In the genomic region with DNA sequence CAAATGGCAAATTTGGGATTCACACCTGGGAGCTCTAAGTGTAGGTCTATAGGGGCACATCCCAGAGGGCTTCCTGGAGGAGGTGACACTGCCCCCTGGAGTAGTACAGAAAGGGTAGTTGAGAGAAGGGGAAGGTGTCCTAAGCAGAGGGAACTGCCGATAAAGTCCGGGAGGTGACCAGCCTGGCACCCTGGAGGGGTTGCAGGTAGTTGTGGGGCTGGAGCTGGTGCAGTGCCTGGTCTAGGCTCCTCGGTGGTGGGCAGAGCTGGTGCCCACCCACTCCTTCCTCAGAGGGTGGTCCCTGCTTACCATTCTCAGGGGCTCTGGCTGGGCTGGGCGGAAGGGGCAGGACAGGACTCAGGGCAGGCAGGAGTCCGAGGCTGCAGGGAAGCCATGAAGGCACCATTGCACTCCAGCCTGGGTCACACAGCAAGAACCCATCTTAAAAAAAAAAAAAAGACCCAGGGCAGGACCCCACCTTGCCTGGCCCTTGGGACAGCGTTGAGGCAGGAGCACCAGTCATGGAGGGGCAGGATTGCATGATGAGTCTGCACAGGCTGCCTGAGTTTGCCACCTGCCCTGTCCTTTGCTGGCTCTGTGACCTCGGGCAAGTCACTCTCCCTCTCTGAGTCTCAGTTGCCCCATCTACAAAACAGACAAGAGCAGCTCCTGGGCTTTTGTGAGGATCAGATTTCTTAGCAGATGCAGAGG, we compare ENCODE assay signal across 13 cellular contexts. TPM values are rescaled to one million over a fixed set of nuclear protein-coding genes. Genes with fewer than 3 reads are reported as not detected.
DNase-seq lines count a peak whose midpoint lies in the region; ATAC-seq lines count a peak whose summit lies in the region.
"Had no signal": no experiment of that assay in that cellular context is flagged by ENCODE, and none has a peak within 500 bp of the region (broad histone marks: within the 10 kb centered on the region; RNA-seq: fewer than 3 reads in every experiment).

No MANE protein-coding gene starts in this region.

- H3K4me1 Mint-ChIP-seq in CD4-positive, CD25-positive, alpha-beta regulatory T cell, result peaks cover 0 to 44% (median 16%) of the 10 kb centered on the region in 4 donors
- H3K4me1 Mint-ChIP-seq in activated T-helper 2 cell treated with anti-CD3 and anti-CD28 coated beads, Interferon-gamma antibody, Interleukin-2, Interleukin-4, amounts not matched to agents 10 μg/mL and 5 μg/mL and 100 μg/mL, durations not matched to agents 14 hours and 24 hours and 36 hours (ENCODE audit: low read depth), result peaks cover 44% of the 10 kb centered on the region
- peaks cover 28 to 51% (median 45%) of the 10 kb centered on the region in 4 donors for H3K4me1 Mint-ChIP-seq in naive thymus-derived CD8-positive, alpha-beta T cell
- H3K4me1 Mint-ChIP-seq: brain had no signal

- intact Hi-C loops in activated T-helper 2 cell treated with anti-CD3 and anti-CD28 coated beads, Interferon-gamma antibody, Interleukin-2, Interleukin-4, amounts not matched to agents 10 μg/mL and 5 μg/mL and 100 μg/mL, durations not matched to agents 14 hours and 24 hours and 36 hours (cut with micrococcal nuclease), result loop anchor here (1.0 to 2.0 kb wide), 3 partner anchors 8 to 54 kb away; a partner anchor contains a TSS

- H3K9me3 Mint-ChIP-seq in CD4-positive, CD25-positive, alpha-beta regulatory T cell, result no peaks in the 10 kb centered on the region
- H3K9me3 Mint-ChIP-seq in activated T-helper 2 cell treated with anti-CD3 and anti-CD28 coated beads, Interferon-gamma antibody, Interleukin-2, Interleukin-4, amounts not matched to agents 10 μg/mL and 5 μg/mL and 100 μg/mL, durations not matched to agents 14 hours and 24 hours and 36 hours, result no peaks in the 10 kb centered on the region
- no peaks in the 10 kb centered on the region for H3K9me3 Mint-ChIP-seq in naive thymus-derived CD8-positive, alpha-beta T cell
- H3K9me3 Mint-ChIP-seq: brain had no signal

- peak overlapping the region; percentile 44 to 60 (median 59) for H3K27ac Mint-ChIP-seq in CD4-positive, CD25-positive, alpha-beta regulatory T cell
- peak overlapping the region; percentile 77 for H3K27ac Mint-ChIP-seq in activated T-helper 2 cell treated with anti-CD3 and anti-CD28 coated beads, Interferon-gamma antibody, Interleukin-2, Interleukin-4, amounts not matched to agents 10 μg/mL and 5 μg/mL and 100 μg/mL, durations not matched to agents 14 hours and 24 hours and 36 hours
- H3K27ac Mint-ChIP-seq in naive thymus-derived CD8-positive, alpha-beta T cell, result peak overlapping the region; percentile 41 to 95 (median 78)
- H3K27ac Mint-ChIP-seq: brain had no signal

- H3K36me3 Mint-ChIP-seq in CD4-positive, CD25-positive, alpha-beta regulatory T cell, result no peaks in the 10 kb centered on the region
- no peaks in the 10 kb centered on the region for H3K36me3 Mint-ChIP-seq in activated T-helper 2 cell treated with anti-CD3 and anti-CD28 coated beads, Interferon-gamma antibody, Interleukin-2, Interleukin-4, amounts not matched to agents 10 μg/mL and 5 μg/mL and 100 μg/mL, durations not matched to agents 14 hours and 24 hours and 36 hours (ENCODE audit: low read depth)
- H3K36me3 Mint-ChIP-seq in naive thymus-derived CD8-positive, alpha-beta T cell, result no peaks in the 10 kb centered on the region
- H3K36me3 Mint-ChIP-seq: brain had no signal

- H3K4me1 ChIP-seq in CD4-positive, CD25-positive, alpha-beta regulatory T cell (ENCODE audit: control insufficient read depth, insufficient read depth, low read length, poor library complexity, severe bottlenecking), result peaks cover 31% of the 10 kb centered on the region
- peaks cover 14% of the 10 kb centered on the region for H3K4me1 ChIP-seq in effector memory CD4-positive, alpha-beta T cell (ENCODE audit: control insufficient read depth, insufficient read depth, low read length, poor library complexity, severe bottlenecking)

- no peaks in the 10 kb centered on the region for H3K36me3 ChIP-seq in CD4-positive, CD25-positive, alpha-beta regulatory T cell (ENCODE audit: control insufficient read depth, insufficient read depth, low read length)
- H3K36me3 ChIP-seq in effector memory CD4-positive, alpha-beta T cell (ENCODE audit: control insufficient read depth, insufficient read depth, low read length), result no peaks in the 10 kb centered on the region

- no peak for ATAC-seq in CD4-positive, CD25-positive, alpha-beta regulatory T cell (ENCODE audit: low read depth in 2 of 2)
- no peak for ATAC-seq in naive thymus-derived CD8-positive, alpha-beta T cell
- ATAC-seq in GM19455 (IDR thresholded peaks at IDR 0.05; ENCODE audit: unreplicated experiment), result no peak
- ATAC-seq: Right ventricle myocardium inferior had no signal

- H3K27ac ChIP-seq in CD4-positive, CD25-positive, alpha-beta regulatory T cell (ENCODE audit: insufficient read depth, low read length, poor library complexity, severe bottlenecking), result no peak overlapping the region
- no peak overlapping the region for H3K27ac ChIP-seq in effector memory CD4-positive, alpha-beta T cell (ENCODE audit: insufficient read depth, low read length, poor library complexity, severe bottlenecking)
- H3K27ac ChIP-seq: epithelial cell of prostate had no signal

- peak overlapping the region in 1 of 4 donors; percentile 28 for H3K4me3 Mint-ChIP-seq in CD4-positive, CD25-positive, alpha-beta regulatory T cell
- H3K4me3 Mint-ChIP-seq in activated T-helper 2 cell treated with anti-CD3 and anti-CD28 coated beads, Interferon-gamma antibody, Interleukin-2, Interleukin-4, amounts not matched to agents 10 μg/mL and 5 μg/mL and 100 μg/mL, durations not matched to agents 14 hours and 24 hours and 36 hours (ENCODE audit: low read depth), result peak overlapping the region; percentile 11
- H3K4me3 Mint-ChIP-seq in naive thymus-derived CD8-positive, alpha-beta T cell, result peak overlapping the region in 7 of 10 donors; percentile 6 to 70 (median 44)
- H3K4me3 Mint-ChIP-seq: brain had no signal

- POLR2A ChIA-PET in naive thymus-derived CD8-positive, alpha-beta T cell (lab: Charles Lee), result interaction anchor here (1.0 to 3.4 kb wide), 7 partner anchors 14 to 55 kb away, joined by 3 to 13 read pairs (median 6); a partner anchor contains a TSS

- H3K27me3 ChIP-seq in CD4-positive, CD25-positive, alpha-beta regulatory T cell (ENCODE audit: control insufficient read depth, insufficient read depth, low read length), result no peaks in the 10 kb centered on the region
- H3K27me3 ChIP-seq in effector memory CD4-positive, alpha-beta T cell (replicated peaks; ENCODE audit: control insufficient read depth, insufficient read depth, low read length, poor library complexity, severe bottlenecking), result no peaks in the 10 kb centered on the region

- H3K4me3 ChIP-seq in CD4-positive, CD25-positive, alpha-beta regulatory T cell (ENCODE audit: low read depth, low read length), result no peak overlapping the region
- no peak overlapping the region for H3K4me3 ChIP-seq in effector memory CD4-positive, alpha-beta T cell (ENCODE audit: insufficient read depth, low read depth, low read length, poor library complexity, severe bottlenecking)

- no peaks in the 10 kb centered on the region for H3K9me3 ChIP-seq in CD4-positive, CD25-positive, alpha-beta regulatory T cell (ENCODE audit: control insufficient read depth in 2 of 2, low read length in 2 of 2)
- H3K9me3 ChIP-seq in effector memory CD4-positive, alpha-beta T cell (ENCODE audit: control insufficient read depth, low read length), result no peaks in the 10 kb centered on the region

- DNase-seq in CD4-positive, CD25-positive, alpha-beta regulatory T cell, result no peak
- DNase-seq in H4 (ENCODE audit: low spot score), result peak; percentile 46
- no peak for DNase-seq in activated T-helper 2 cell treated with anti-CD3 and anti-CD28 coated beads, Interferon-gamma antibody, Interleukin-2, Interleukin-4, amounts not matched to agents 10 μg/mL and 5 μg/mL and 100 μg/mL, durations not matched to agents 14 hours and 24 hours and 36 hours (ENCODE audit: low spot score)
- DNase-seq in naive thymus-derived CD8-positive, alpha-beta T cell, result no peak
- no peak for DNase-seq in inferior parietal cortex (ENCODE audit: extremely low spot score)
- DNase-seq in effector memory CD4-positive, alpha-beta T cell, result no peak
- no peak for DNase-seq in NCI-H1930 (lab: John Stamatoyannopoulos, UW)
- DNase-seq: MM.1S, NCI-H510A treated with DMSO at 0.1 percent for 48 hours had no signal

- H3K27me3 Mint-ChIP-seq in CD4-positive, CD25-positive, alpha-beta regulatory T cell, result no peaks in the 10 kb centered on the region
- H3K27me3 Mint-ChIP-seq in activated T-helper 2 cell treated with anti-CD3 and anti-CD28 coated beads, Interferon-gamma antibody, Interleukin-2, Interleukin-4, amounts not matched to agents 10 μg/mL and 5 μg/mL and 100 μg/mL, durations not matched to agents 14 hours and 24 hours and 36 hours (ENCODE audit: low read depth), result no peaks in the 10 kb centered on the region
- no peaks in the 10 kb centered on the region for H3K27me3 Mint-ChIP-seq in naive thymus-derived CD8-positive, alpha-beta T cell

RNA-seq across cellular contexts. Expression of a gene that starts 43.8 kb away (rescaled TPM):
- 282 TPM for total RNA-seq in CD4-positive, CD25-positive, alpha-beta regulatory T cell
- 100 to 1,000 TPM; 287 to 429 (median 317) TPM for polyA plus RNA-seq in CD4-positive, CD25-positive, alpha-beta regulatory T cell
- total RNA-seq in H4 (2014; rRNA removed; shearing (Covaris generic)), result 0.29 and 0.50 TPM in 2 replicates
- 273 and 294 TPM in 2 replicates for total RNA-seq in activated T-helper 2 cell treated with anti-CD3 and anti-CD28 coated beads, Interferon-gamma antibody, Interleukin-2, Interleukin-4, amounts not matched to agents 10 μg/mL and 5 μg/mL and 100 μg/mL, durations not matched to agents 14 hours and 24 hours and 36 hours
- 100 to 1,000 TPM; 352 to 353 TPM for total RNA-seq in naive thymus-derived CD8-positive, alpha-beta T cell
- polyA plus RNA-seq in naive thymus-derived CD8-positive, alpha-beta T cell, result 100 to 1,000 TPM; 255 to 308 (median 288) TPM

RNA-seq across cellular contexts. Expression of a gene that starts 54.0 kb away (rescaled TPM):
- total RNA-seq in CD4-positive, CD25-positive, alpha-beta regulatory T cell, result 24.5 TPM
- 10 to 100 TPM; 22.3 to 32.9 (median 25.2) TPM for polyA plus RNA-seq in CD4-positive, CD25-positive, alpha-beta regulatory T cell
- 16.6 and 22.1 TPM in 2 replicates for total RNA-seq in H4 (2014; rRNA removed; shearing (Covaris generic))
- 22.0 and 25.8 TPM in 2 replicates for total RNA-seq in activated T-helper 2 cell treated with anti-CD3 and anti-CD28 coated beads, Interferon-gamma antibody, Interleukin-2, Interleukin-4, amounts not matched to agents 10 μg/mL and 5 μg/mL and 100 μg/mL, durations not matched to agents 14 hours and 24 hours and 36 hours
- 10 to 100 TPM; 38.1 to 45.0 TPM for total RNA-seq in naive thymus-derived CD8-positive, alpha-beta T cell
- 10 to 100 TPM; 12.7 to 29.7 (median 24.9) TPM for polyA plus RNA-seq in naive thymus-derived CD8-positive, alpha-beta T cell

Comparison
In these comparisons a context has a peak if more than half of its experiments do, and no peak if none do; other contexts are left out.
1. RNA of a gene that starts 43.8 kb away (total RNA-seq): 352 to 353 TPM in naive thymus-derived CD8-positive, alpha-beta T cell, 273 to 294 TPM in activated T-helper 2 cell treated with anti-CD3 and anti-CD28 coated beads, Interferon-gamma antibody, Interleukin-2, Interleukin-4, amounts not matched to agents 10 μg/mL and 5 μg/mL and 100 μg/mL, durations not matched to agents 14 hours and 24 hours and 36 hours and 282 TPM in CD4-positive, CD25-positive, alpha-beta regulatory T cell (single experiment); 0.29 to 0.50 TPM in H4; every median in the first group is over 100 times any median in the second.
2. Peak in every context shown above with its lines, with median percentiles within 50 percentile points of each other: H3K27ac Mint-ChIP-seq.